ENCODE assay signal across 6 cellular contexts in genomic region chr1:156194300-156194652, GRCh38. TPM values are rescaled to one million over a fixed set of nuclear protein-coding genes. Genes with fewer than 3 reads are reported as not detected.
A peak's percentile ranks its signal among the peaks of the same experiment; 100 is the strongest.
DNase-seq lines count a peak whose midpoint lies in the region; ATAC-seq and TF ChIP-seq lines count a peak whose summit lies in the region.

No MANE protein-coding gene starts in this region.

- H3K9me2 ChIP-seq in OCI-LY1 (ENCODE audit: low read depth, low read length) = no peaks in the 10 kb centered on the region

- ATAC-seq in heart left ventricle (no peak), GM21737 (IDR thresholded peaks at IDR 0.05; ENCODE audit: unreplicated experiment) (no peak)

- no peak overlapping the region for H2AFZ ChIP-seq in OCI-LY1 (ENCODE audit: low read length)

- H3K27me3 ChIP-seq in OCI-LY1 (ENCODE audit: insufficient read depth, low read length) (no peaks in the 10 kb centered on the region), heart left ventricle (no peaks in the 10 kb centered on the region), tibial nerve (no peaks in the 10 kb centered on the region)

- peaks cover 30% of the 10 kb centered on the region for H3K79me2 ChIP-seq in OCI-LY1 (ENCODE audit: insufficient read depth, low read length)

- 12 to 14% (median 13%) methylated on average over 14 of the region's 14 CpGs for WGBS in heart left ventricle, 4 donors
- WGBS in tibial nerve, 2 donors = 9 to 11% methylated on average over 14 of the region's 14 CpGs

- peak overlapping the region; percentile 93 for H3K4me2 ChIP-seq in OCI-LY1 (ENCODE audit: low read length)

- H3K9me3 ChIP-seq in OCI-LY1 (ENCODE audit: low read length) (peaks cover 4% of the 10 kb centered on the region; the same call in 1 of the 2 replicates), heart left ventricle (no peaks in the 10 kb centered on the region), tibial nerve (no peaks in the 10 kb centered on the region)

- H3F3A ChIP-seq in OCI-LY1 (ENCODE audit: insufficient read depth, low read length) = no peaks in the 10 kb centered on the region

- TF ChIP-seq CTCF in OCI-LY1 (IDR thresholded peaks at IDR 0.05; ENCODE audit: low read length) = no peak
- no peak for TF ChIP-seq CTCF in heart left ventricle (IDR thresholded peaks at IDR 0.05)
- TF ChIP-seq CTCF in tibial nerve (IDR thresholded peaks at IDR 0.05) = no peak

- TF ChIP-seq POLR2A in heart left ventricle (IDR thresholded peaks at IDR 0.05) (no peak), tibial nerve (IDR thresholded peaks at IDR 0.05) (no peak)

- peak overlapping the region; percentile 87 for H3K9ac ChIP-seq in OCI-LY1 (ENCODE audit: low read length)

- H4K20me1 ChIP-seq in OCI-LY1 (ENCODE audit: insufficient read depth, low read length) = no peaks in the 10 kb centered on the region

- no peak for TF ChIP-seq EP300 in tibial nerve (IDR thresholded peaks at IDR 0.05)

- DNase-seq in ELR (ENCODE audit: low read depth) (peak; percentile 52), heart left ventricle (no peak), tibial nerve (ENCODE audit: low spot score in 2 of 2) (no peak), cerebellar nuclear complex (lab: John Stamatoyannopoulos, UW) (no peak)

- H3K4me3 ChIP-seq in OCI-LY1 (ENCODE audit: low read depth, low read length, poor library complexity, severe bottlenecking) = peak overlapping the region; percentile 92
- H3K4me3 ChIP-seq in heart left ventricle = peak overlapping the region; percentile 59 to 99 (median 82)
- peak overlapping the region; percentile 61 to 97 (median 80) for H3K4me3 ChIP-seq in tibial nerve

- H3K36me3 ChIP-seq in OCI-LY1 (ENCODE audit: insufficient read depth, low read length) = peaks cover 27% of the 10 kb centered on the region; the same call in 1 of the 2 replicates
- H3K36me3 ChIP-seq in heart left ventricle = peaks cover 0 to 29% (median 5%) of the 10 kb centered on the region in 9 donors
- peaks cover 0 to 16% (median 0%) of the 10 kb centered on the region in 3 donors for H3K36me3 ChIP-seq in tibial nerve

- intact Hi-C loops in heart left ventricle (cut with DNase I) = loop anchor here in 2 of 10 donors (2.0 to 5.0 kb wide), 2 partner anchors 19 to 47 kb away; partner anchors contain the start of gene PMF1 (in 1 of the 2)

- H3K4me1 ChIP-seq in OCI-LY1 (ENCODE audit: insufficient read depth, low read length, severe bottlenecking) (peaks cover 36% of the 10 kb centered on the region), heart left ventricle (peaks cover 0 to 53% (median 27%) of the 10 kb centered on the region in 12 donors), tibial nerve (peaks cover 0 to 31% (median 8%) of the 10 kb centered on the region in 4 donors)

- H3K27ac ChIP-seq in OCI-LY1 (ENCODE audit: low read depth, low read length, poor library complexity, severe bottlenecking) = no peak overlapping the region
- peak overlapping the region in 11 of 12 donors; percentile 62 to 92 (median 87) for H3K27ac ChIP-seq in heart left ventricle
- peak overlapping the region in 3 of 4 donors; percentile 34 to 89 (median 78) for H3K27ac ChIP-seq in tibial nerve

RNA-seq across cellular contexts. Expression of gene SLC25A44, which starts 0.4 kb away (rescaled TPM):
- 10 to 100 TPM; 16.4 to 27.4 (median 20.5) TPM for total RNA-seq in heart left ventricle
- 10 to 100 TPM in 1 of 2 donors, 1 to 10 TPM in 1; 5.8 to 29.3 TPM for polyA plus RNA-seq in heart left ventricle
- 10 to 100 TPM in 3 of 4 donors, 1 to 10 TPM in 1; 9.4 to 25.5 (median 13.6) TPM for total RNA-seq in tibial nerve

RNA-seq across cellular contexts. Expression of gene PMF1, which starts 18.5 kb away (rescaled TPM):
- total RNA-seq in heart left ventricle (100 to 1,000 TPM in 1 of 9 donors, 10 to 100 TPM in 8; 57.8 to 116 (median 62.4) TPM), tibial nerve (10 to 100 TPM; 41.7 to 67.1 (median 49.1) TPM)
- polyA plus RNA-seq in heart left ventricle = 100 to 1,000 TPM; 104 to 122 TPM

RNA-seq across cellular contexts. Expression of gene SEMA4A, which starts 40.9 kb away (rescaled TPM):
- total RNA-seq in heart left ventricle (10 to 100 TPM in 1 of 9 donors, 1 to 10 TPM in 5, under 1 TPM in 3; 0.60 to 10.2 (median 1.6) TPM), tibial nerve (1 to 10 TPM; 1.8 to 4.6 (median 3.5) TPM)
- 1 to 10 TPM in 1 of 2 donors, under 1 TPM in 1; 0.90 to 1.8 TPM for polyA plus RNA-seq in heart left ventricle

RNA-seq across cellular contexts. Expression of gene BGLAP, which starts 47.7 kb away (rescaled TPM):
- total RNA-seq in heart left ventricle (under 1 TPM in 6 of 9 donors, not detected in 3; 0.37 to 0.99 (median 0.65) TPM), tibial nerve (1 to 10 TPM in 3 of 4 donors, not detected in 1; 2.1 to 5.2 (median 2.7) TPM)
- under 1 TPM; 0.32 to 0.57 TPM for polyA plus RNA-seq in heart left ventricle

RNA-seq across cellular contexts. Expression of gene PAQR6, which starts 53.6 kb away (rescaled TPM):
- total RNA-seq in heart left ventricle = 1 to 10 TPM in 3 of 9 donors, under 1 TPM in 4, not detected in 2; 0.42 to 1.9 (median 0.92) TPM
- under 1 TPM; 0.26 to 0.61 TPM for polyA plus RNA-seq in heart left ventricle
- total RNA-seq in tibial nerve = 10 to 100 TPM; 26.4 to 44.6 (median 31.2) TPM
